ENCODE assay signal across 1 cellular context in genomic region chr3:15218689-15219088, GRCh38.
TF ChIP-seq lines count a peak whose summit lies in the region.

No MANE protein-coding gene starts in this region.

TF ChIP-seq in SK-N-SH treated with all-trans-retinoic acid at 6 μM for 48 hours, 23 proteins besides CTCF, POLR2A, EP300 and RAD21 (continued from another document):
- TF ChIP-seq TSHZ2 (CRISPR knock-in tag; IDR thresholded peaks at IDR 0.05) (no peak), ESRRG (CRISPR knock-in tag; IDR thresholded peaks at IDR 0.05) (no peak), ZNF70 (CRISPR knock-in tag; IDR thresholded peaks at IDR 0.05) (no peak), ZC3H10 (CRISPR knock-in tag; IDR thresholded peaks at IDR 0.05) (no peak), OSR1 (CRISPR knock-in tag; IDR thresholded peaks at IDR 0.05) (no peak), ARNTL (CRISPR knock-in tag; IDR thresholded peaks at IDR 0.05; ENCODE audit: borderline replicate concordance, low read depth) (no peak), TOX (CRISPR knock-in tag; IDR thresholded peaks at IDR 0.05; ENCODE audit: borderline replicate concordance) (no peak), ZFP3 (CRISPR knock-in tag; IDR thresholded peaks at IDR 0.05) (no peak), ZNF8 (CRISPR knock-in tag; IDR thresholded peaks at IDR 0.05) (no peak), TCF4 (CRISPR knock-in tag; IDR thresholded peaks at IDR 0.05; ENCODE audit: borderline replicate concordance) (no peak), RARB (CRISPR knock-in tag; IDR thresholded peaks at IDR 0.05) (no peak), GLIS3 (CRISPR knock-in tag; IDR thresholded peaks at IDR 0.05) (no peak), BACH2 (CRISPR knock-in tag; IDR thresholded peaks at IDR 0.05; ENCODE audit: borderline replicate concordance) (no peak)
